2 cellular contexts compared by ENCODE assay signal in the genomic region with DNA sequence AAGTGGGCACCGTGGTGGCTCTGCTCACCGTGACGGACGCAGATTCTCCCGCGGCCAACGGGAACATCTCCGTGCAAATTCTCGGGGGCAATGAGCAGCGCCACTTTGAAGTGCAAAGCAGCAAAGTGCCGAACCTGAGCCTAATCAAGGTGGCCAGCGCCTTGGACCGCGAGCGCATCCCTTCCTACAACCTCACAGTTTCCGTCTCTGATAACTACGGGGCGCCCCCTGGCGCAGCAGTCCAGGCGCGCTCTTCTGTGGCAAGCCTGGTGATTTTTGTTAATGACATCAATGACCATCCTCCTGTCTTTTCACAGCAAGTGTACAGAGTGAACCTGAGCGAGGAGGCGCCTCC.
TF ChIP-seq lines count a peak whose summit lies in the region.

No MANE protein-coding gene starts in this region.

TF ChIP-seq in liver, 16 proteins besides CTCF, POLR2A, EP300 and RAD21 (continued from another document):
- TF ChIP-seq, protein P1, sequence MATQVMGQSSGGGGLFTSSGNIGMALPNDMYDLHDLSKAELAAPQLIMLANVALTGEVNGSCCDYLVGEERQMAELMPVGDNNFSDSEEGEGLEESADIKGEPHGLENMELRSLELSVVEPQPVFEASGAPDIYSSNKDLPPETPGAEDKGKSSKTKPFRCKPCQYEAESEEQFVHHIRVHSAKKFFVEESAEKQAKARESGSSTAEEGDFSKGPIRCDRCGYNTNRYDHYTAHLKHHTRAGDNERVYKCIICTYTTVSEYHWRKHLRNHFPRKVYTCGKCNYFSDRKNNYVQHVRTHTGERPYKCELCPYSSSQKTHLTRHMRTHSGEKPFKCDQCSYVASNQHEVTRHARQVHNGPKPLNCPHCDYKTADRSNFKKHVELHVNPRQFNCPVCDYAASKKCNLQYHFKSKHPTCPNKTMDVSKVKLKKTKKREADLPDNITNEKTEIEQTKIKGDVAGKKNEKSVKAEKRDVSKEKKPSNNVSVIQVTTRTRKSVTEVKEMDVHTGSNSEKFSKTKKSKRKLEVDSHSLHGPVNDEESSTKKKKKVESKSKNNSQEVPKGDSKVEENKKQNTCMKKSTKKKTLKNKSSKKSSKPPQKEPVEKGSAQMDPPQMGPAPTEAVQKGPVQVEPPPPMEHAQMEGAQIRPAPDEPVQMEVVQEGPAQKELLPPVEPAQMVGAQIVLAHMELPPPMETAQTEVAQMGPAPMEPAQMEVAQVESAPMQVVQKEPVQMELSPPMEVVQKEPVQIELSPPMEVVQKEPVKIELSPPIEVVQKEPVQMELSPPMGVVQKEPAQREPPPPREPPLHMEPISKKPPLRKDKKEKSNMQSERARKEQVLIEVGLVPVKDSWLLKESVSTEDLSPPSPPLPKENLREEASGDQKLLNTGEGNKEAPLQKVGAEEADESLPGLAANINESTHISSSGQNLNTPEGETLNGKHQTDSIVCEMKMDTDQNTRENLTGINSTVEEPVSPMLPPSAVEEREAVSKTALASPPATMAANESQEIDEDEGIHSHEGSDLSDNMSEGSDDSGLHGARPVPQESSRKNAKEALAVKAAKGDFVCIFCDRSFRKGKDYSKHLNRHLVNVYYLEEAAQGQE (IDR thresholded peaks at IDR 0.05), result no peak
- TF ChIP-seq, protein P2, sequence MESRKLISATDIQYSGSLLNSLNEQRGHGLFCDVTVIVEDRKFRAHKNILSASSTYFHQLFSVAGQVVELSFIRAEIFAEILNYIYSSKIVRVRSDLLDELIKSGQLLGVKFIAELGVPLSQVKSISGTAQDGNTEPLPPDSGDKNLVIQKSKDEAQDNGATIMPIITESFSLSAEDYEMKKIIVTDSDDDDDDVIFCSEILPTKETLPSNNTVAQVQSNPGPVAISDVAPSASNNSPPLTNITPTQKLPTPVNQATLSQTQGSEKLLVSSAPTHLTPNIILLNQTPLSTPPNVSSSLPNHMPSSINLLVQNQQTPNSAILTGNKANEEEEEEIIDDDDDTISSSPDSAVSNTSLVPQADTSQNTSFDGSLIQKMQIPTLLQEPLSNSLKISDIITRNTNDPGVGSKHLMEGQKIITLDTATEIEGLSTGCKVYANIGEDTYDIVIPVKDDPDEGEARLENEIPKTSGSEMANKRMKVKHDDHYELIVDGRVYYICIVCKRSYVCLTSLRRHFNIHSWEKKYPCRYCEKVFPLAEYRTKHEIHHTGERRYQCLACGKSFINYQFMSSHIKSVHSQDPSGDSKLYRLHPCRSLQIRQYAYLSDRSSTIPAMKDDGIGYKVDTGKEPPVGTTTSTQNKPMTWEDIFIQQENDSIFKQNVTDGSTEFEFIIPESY (IDR thresholded peaks at IDR 0.05), result no peak
- TF ChIP-seq JUND (IDR thresholded peaks at IDR 0.05) (no peak), MAX (IDR thresholded peaks at IDR 0.05) (no peak), EGR1 (IDR thresholded peaks at IDR 0.05; ENCODE audit: low read depth in 2 of 2) (no peak), SP1 (IDR thresholded peaks at IDR 0.05) (no peak), GABPA (IDR thresholded peaks at IDR 0.05 in 1 of 2, conservative IDR thresholded peaks at IDR 0.05 in 1 of 2) (no peak), RXRA (IDR thresholded peaks at IDR 0.05) (no peak), NR2F2 (IDR thresholded peaks at IDR 0.05) (no peak), YY1 (IDR thresholded peaks at IDR 0.05) (no peak)

TF ChIP-seq in HepG2, 621 proteins besides CTCF, POLR2A, EP300 and RAD21 (continued from another document):
- TF ChIP-seq ZNF800 (CRISPR knock-in tag; IDR thresholded peaks at IDR 0.05) (no peak), ZMAT5 (CRISPR knock-in tag; IDR thresholded peaks at IDR 0.05; ENCODE audit: borderline replicate concordance, low read depth) (no peak), ZNF292 (CRISPR knock-in tag; IDR thresholded peaks at IDR 0.05; ENCODE audit: borderline replicate concordance, low read depth) (no peak), ARNTL (CRISPR knock-in tag; IDR thresholded peaks at IDR 0.05) (no peak), RXRA (CRISPR knock-in tag; IDR thresholded peaks at IDR 0.05) (no peak), ZNF670 (CRISPR knock-in tag; IDR thresholded peaks at IDR 0.05; ENCODE audit: borderline replicate concordance) (no peak), BRF2 (CRISPR knock-in tag; IDR thresholded peaks at IDR 0.05) (no peak), ARID4A (CRISPR knock-in tag; IDR thresholded peaks at IDR 0.05; ENCODE audit: borderline replicate concordance) (no peak)
